3 cellular contexts compared by ENCODE assay signal in the genomic region with DNA sequence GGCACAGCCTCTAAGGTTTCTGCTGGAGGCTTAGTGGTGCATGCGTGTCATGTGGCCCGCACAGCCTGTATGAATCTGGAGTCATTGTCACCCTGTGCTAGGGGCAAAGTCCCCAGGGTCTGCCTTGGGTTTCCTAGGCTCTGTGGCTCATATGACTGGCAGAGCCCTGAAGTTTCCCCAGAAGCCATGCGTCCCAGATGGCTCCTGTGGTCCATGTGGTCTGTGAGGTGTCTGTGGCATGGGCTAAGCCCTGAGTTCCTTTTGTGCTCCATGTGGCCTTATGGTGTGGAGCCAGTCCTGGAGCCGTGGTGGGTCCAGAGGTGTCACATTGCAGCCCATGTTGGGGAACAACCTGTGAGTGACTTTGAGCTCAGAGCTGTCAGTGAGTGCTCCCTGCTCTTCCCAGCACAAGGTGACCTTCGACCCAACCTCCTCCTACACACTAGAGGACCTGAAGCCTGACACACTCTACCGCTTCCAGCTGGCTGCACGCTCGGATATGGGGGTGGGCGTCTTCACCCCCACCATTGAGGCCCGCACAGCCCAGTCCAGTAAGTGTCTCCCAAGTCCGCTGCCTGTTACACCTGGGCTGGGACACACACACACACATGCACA.
A peak's percentile ranks its signal among the peaks of the same experiment; 100 is the strongest.
TF ChIP-seq lines count a peak whose summit lies in the region.

No MANE protein-coding gene starts in this region.

TF ChIP-seq in H1, 55 proteins besides CTCF, POLR2A, EP300 and RAD21:
- no peak for TF ChIP-seq CTBP2 (IDR thresholded peaks at IDR 0.05; ENCODE audit: borderline replicate concordance, insufficient read depth, insufficient read length, low read length)
- no peak for TF ChIP-seq ATF3 (IDR thresholded peaks at IDR 0.05; ENCODE audit: insufficient read depth, low read depth, low read length)
- no peak for TF ChIP-seq KDM4A (IDR thresholded peaks at IDR 0.05; ENCODE audit: low read depth, low read length, severe bottlenecking)
- no peak for TF ChIP-seq TBP (IDR thresholded peaks at IDR 0.05; ENCODE audit: low read depth, low read length)
- no peak for TF ChIP-seq EGR1 (IDR thresholded peaks at IDR 0.05; ENCODE audit: borderline replicate concordance, low read depth, low read length)
- TF ChIP-seq USF2 (IDR thresholded peaks at IDR 0.05; ENCODE audit: low read length): no peak
- no peak for TF ChIP-seq SRF (IDR thresholded peaks at IDR 0.05; ENCODE audit: low read depth, low read length)
- TF ChIP-seq HDAC2 (IDR thresholded peaks at IDR 0.05; ENCODE audit: borderline replicate concordance in 1 of 2, low read depth in 2 of 2, low read length in 2 of 2): no peak
- TF ChIP-seq SIN3A (conservative IDR thresholded peaks at IDR 0.05 in 1 of 2, IDR thresholded peaks at IDR 0.05 in 1 of 2; ENCODE audit: low read depth in 1 of 2, low read length in 2 of 2): no peak
- TF ChIP-seq ATF2 (IDR thresholded peaks at IDR 0.05; ENCODE audit: low read length): no peak
- no peak for TF ChIP-seq GTF2F1 (IDR thresholded peaks at IDR 0.05; ENCODE audit: borderline replicate concordance, low read depth, low read length)

TF ChIP-seq in liver, 16 proteins besides CTCF, POLR2A, EP300 and RAD21:
- TF ChIP-seq, protein P1, sequence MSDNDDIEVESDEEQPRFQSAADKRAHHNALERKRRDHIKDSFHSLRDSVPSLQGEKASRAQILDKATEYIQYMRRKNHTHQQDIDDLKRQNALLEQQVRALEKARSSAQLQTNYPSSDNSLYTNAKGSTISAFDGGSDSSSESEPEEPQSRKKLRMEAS (IDR thresholded peaks at IDR 0.05): no peak
- peak; percentile 23 to 46 for TF ChIP-seq HNF4A (conservative IDR thresholded peaks at IDR 0.05)

TF ChIP-seq in GM23338, 12 proteins besides CTCF, POLR2A, EP300 and RAD21:
- TF ChIP-seq EZH2phosphoT487 (IDR thresholded peaks at IDR 0.05; ENCODE audit: unreplicated experiment): no peak
- no peak for TF ChIP-seq EZH2 (IDR thresholded peaks at IDR 0.05; ENCODE audit: low read depth, unreplicated experiment)
- no peak for TF ChIP-seq REST (IDR thresholded peaks at IDR 0.05; ENCODE audit: unreplicated experiment)
- no peak for TF ChIP-seq POLR2AphosphoS5 (IDR thresholded peaks at IDR 0.05; ENCODE audit: low read depth)
